ENCODE assay signal across 9 cellular contexts in genomic region chr3:147904421-147904820, GRCh38.
"Had no signal": no experiment of that assay in that cellular context is flagged by ENCODE, and none has a peak within 500 bp of the region (broad histone marks: within the 10 kb centered on the region; RNA-seq: fewer than 3 reads in every experiment).

No MANE protein-coding gene starts in this region.

- H3K4me1 ChIP-seq: HAP-1 had no signal

- H3K9me3 ChIP-seq: HAP-1 had no signal

- H3K27ac ChIP-seq: GM23248, HL-60 had no signal

- H3K4me3 ChIP-seq: GM23248, HAP-1 had no signal

- DNase-seq: GM23248, GOT3, H7, HFFc6, KBM-7 had no signal

- H3K36me3 ChIP-seq: HAP-1 had no signal

- ATAC-seq: HCT116, HepG2 had no signal
